ENCODE assay signal across 21 cellular contexts in genomic region chr5:166625210-166625865, GRCh38.
DNase-seq lines count a peak whose midpoint lies in the region; ATAC-seq and TF ChIP-seq lines count a peak whose summit lies in the region.
"Had no signal": no experiment of that assay in that cellular context is flagged by ENCODE, and none has a peak within 500 bp of the region (broad histone marks: within the 10 kb centered on the region; RNA-seq: fewer than 3 reads in every experiment).

No MANE protein-coding gene starts in this region.

- H3K9me3 Mint-ChIP-seq in nephron progenitor cell: no peaks in the 10 kb centered on the region

- H3K4me1 ChIP-seq in gastroesophageal sphincter: no peaks in the 10 kb centered on the region
- H3K4me1 ChIP-seq: adrenal gland had no signal

- no peak for TF ChIP-seq EP300 in gastroesophageal sphincter (IDR thresholded peaks at IDR 0.05)

- peaks cover 5% of the 10 kb centered on the region for H3K4me1 Mint-ChIP-seq in nephron progenitor cell

- H3K27ac Mint-ChIP-seq in nephron progenitor cell: no peak overlapping the region
- H3K27ac Mint-ChIP-seq: CD8-positive, alpha-beta T cell had no signal

- no peaks in the 10 kb centered on the region for H3K36me3 Mint-ChIP-seq in nephron progenitor cell (ENCODE audit: low read depth)
- H3K36me3 Mint-ChIP-seq: CD8-positive, alpha-beta T cell had no signal

- H3K36me3 ChIP-seq in kidney epithelial cell (ENCODE audit: control insufficient read depth, insufficient read depth, low read length) (no peaks in the 10 kb centered on the region), gastroesophageal sphincter (no peaks in the 10 kb centered on the region)
- H3K36me3 ChIP-seq: adrenal gland, neutrophil had no signal

- H3K27ac ChIP-seq in gastroesophageal sphincter: no peak overlapping the region
- H3K27ac ChIP-seq: adrenal gland, neutrophil had no signal

- no peak overlapping the region for H3K4me3 Mint-ChIP-seq in nephron progenitor cell
- H3K4me3 Mint-ChIP-seq: CD8-positive, alpha-beta T cell had no signal

- ATAC-seq in GM18861 (IDR thresholded peaks at IDR 0.05; ENCODE audit: unreplicated experiment): no peak
- ATAC-seq in gastroesophageal sphincter: no peak
- ATAC-seq: CD8-positive, alpha-beta T cell; left cardiac atrium; Right ventricle myocardium inferior had no signal

- no peaks in the 10 kb centered on the region for H3K27me3 Mint-ChIP-seq in nephron progenitor cell (ENCODE audit: low read depth, poor library complexity)

- no peaks in the 10 kb centered on the region for H3K9me3 ChIP-seq in gastroesophageal sphincter
- H3K9me3 ChIP-seq: adrenal gland, neutrophil had no signal

- H3K4me3 ChIP-seq in cardiac fibroblast (replicated peaks in 1 of 2; ENCODE audit: low read depth in 2 of 2, low read length in 2 of 2) (no peak overlapping the region), kidney epithelial cell (ENCODE audit: low read depth, low read length) (no peak overlapping the region), skeletal muscle cell (ENCODE audit: low read depth, low read length) (no peak overlapping the region), gastroesophageal sphincter (no peak overlapping the region)
- H3K4me3 ChIP-seq: adrenal gland had no signal

- no peak for TF ChIP-seq CTCF in cardiac fibroblast (IDR thresholded peaks at IDR 0.05; ENCODE audit: low read depth, low read length)
- TF ChIP-seq CTCF in kidney epithelial cell (IDR thresholded peaks at IDR 0.05; ENCODE audit: insufficient read depth, low read length, poor library complexity, severe bottlenecking): no peak
- TF ChIP-seq CTCF in nephron progenitor cell (IDR thresholded peaks at IDR 0.05): no peak
- TF ChIP-seq CTCF in gastroesophageal sphincter (IDR thresholded peaks at IDR 0.05): no peak

- H3K27me3 ChIP-seq in kidney epithelial cell (ENCODE audit: control insufficient read depth, insufficient read depth, low read length) (no peaks in the 10 kb centered on the region), gastroesophageal sphincter (no peaks in the 10 kb centered on the region)
- H3K27me3 ChIP-seq: adrenal gland, neutrophil had no signal

- DNase-seq in HT1080 (ENCODE audit: low read depth) (peak; percentile 49), cardiac fibroblast (ENCODE audit: low read depth in 2 of 2) (peak; percentile 20 to 44), kidney epithelial cell (ENCODE audit: low read depth) (peak; percentile 54), skeletal muscle cell (ENCODE audit: low read depth) (peak; percentile 27), nephron progenitor cell (no peak)
- DNase-seq: activated CD4-positive, alpha-beta T cell treated with anti-CD3 and anti-CD28 coated beads, Interleukin-2, amount 50 U/mL, for 4 hours; activated gamma-delta T cell; adrenal gland; CD8-positive, alpha-beta T cell; cerebellar nuclear complex; effector CD8-positive, alpha-beta T cell; hippocampal formation; left cardiac atrium; NCI-H1092 treated with DMSO at 0.1 percent for 48 hours; NCI-H526; retina; stimulated activated CD4-positive, alpha-beta T cell treated with anti-CD3 and anti-CD28 coated beads, Interleukin-15, amount 100 ng/mL, for 24 hours had no signal

- no peak for TF ChIP-seq POLR2A in gastroesophageal sphincter (IDR thresholded peaks at IDR 0.05)

- 38 to 40% methylated on average over 2 to 6 of the region's 6 CpGs for whole genome bisulfite sequencing in gastroesophageal sphincter (ENCODE audit: low coverage in 1 of 2), 2 donors
